15 cellular contexts compared by ENCODE assay signal in genomic region chr15:43954181-43954621, GRCh38.
DNase-seq lines count a peak whose midpoint lies in the region; ATAC-seq lines count a peak whose summit lies in the region.
"Had no signal": no experiment of that assay in that cellular context is flagged by ENCODE, and none has a peak within 500 bp of the region (broad histone marks: within the 10 kb centered on the region; RNA-seq: fewer than 3 reads in every experiment).

No MANE protein-coding gene starts in this region.

- ATAC-seq in GM18520 (IDR thresholded peaks at IDR 0.05; ENCODE audit: unreplicated experiment) (peak; percentile 37), HG02870 (IDR thresholded peaks at IDR 0.05; ENCODE audit: unreplicated experiment) (no peak)
- ATAC-seq: naive thymus-derived CD8-positive, alpha-beta T cell; upper lobe of right lung had no signal

- peaks cover 7% of the 10 kb centered on the region for H3K4me1 Mint-ChIP-seq in T-helper 2 cell treated with Interferon-gamma antibody and Interleukin-4, amounts not matched to agents 5 μg/mL and 100 μg/mL, for 36 hours (ENCODE audit: low read depth)
- peaks cover 30% of the 10 kb centered on the region for H3K4me1 Mint-ChIP-seq in activated T-helper 2 cell treated with anti-CD3 and anti-CD28 coated beads, Interferon-gamma antibody, Interleukin-2, Interleukin-4, amounts not matched to agents 10 μg/mL and 5 μg/mL and 100 μg/mL, durations not matched to agents 14 hours and 24 hours and 36 hours (ENCODE audit: low read depth)

- no peak overlapping the region for H3K4me3 Mint-ChIP-seq in T-helper 2 cell treated with Interferon-gamma antibody and Interleukin-4, amounts not matched to agents 5 μg/mL and 100 μg/mL, for 36 hours
- H3K4me3 Mint-ChIP-seq in activated T-helper 2 cell treated with anti-CD3 and anti-CD28 coated beads, Interferon-gamma antibody, Interleukin-2, Interleukin-4, amounts not matched to agents 10 μg/mL and 5 μg/mL and 100 μg/mL, durations not matched to agents 14 hours and 24 hours and 36 hours (ENCODE audit: low read depth), result no peak overlapping the region
- H3K4me3 Mint-ChIP-seq: CD4-positive, alpha-beta T cell; naive thymus-derived CD8-positive, alpha-beta T cell; T-helper 1 cell treated with Interleukin-12 subunit alpha and Interleukin-12 subunit beta and Interleukin-4 antibody, amounts not matched to agents 30 μg/mL and 1 μg/mL, for 36 hours had no signal

- intact Hi-C loops in activated T-helper 2 cell treated with anti-CD3 and anti-CD28 coated beads, Interferon-gamma antibody, Interleukin-2, Interleukin-4, amounts not matched to agents 10 μg/mL and 5 μg/mL and 100 μg/mL, durations not matched to agents 14 hours and 24 hours and 36 hours (cut with micrococcal nuclease), result loop anchor here (1.0 kb wide), 1 partner anchor 23 kb away; no protein-coding TSS in a partner anchor

- H3K36me3 Mint-ChIP-seq in T-helper 2 cell treated with Interferon-gamma antibody and Interleukin-4, amounts not matched to agents 5 μg/mL and 100 μg/mL, for 36 hours (ENCODE audit: low read depth), result no peaks in the 10 kb centered on the region
- no peaks in the 10 kb centered on the region for H3K36me3 Mint-ChIP-seq in activated T-helper 2 cell treated with anti-CD3 and anti-CD28 coated beads, Interferon-gamma antibody, Interleukin-2, Interleukin-4, amounts not matched to agents 10 μg/mL and 5 μg/mL and 100 μg/mL, durations not matched to agents 14 hours and 24 hours and 36 hours (ENCODE audit: low read depth)

- peaks cover 5% of the 10 kb centered on the region for H3K27me3 Mint-ChIP-seq in T-helper 2 cell treated with Interferon-gamma antibody and Interleukin-4, amounts not matched to agents 5 μg/mL and 100 μg/mL, for 36 hours (ENCODE audit: low read depth)
- peaks cover 9% of the 10 kb centered on the region for H3K27me3 Mint-ChIP-seq in activated T-helper 2 cell treated with anti-CD3 and anti-CD28 coated beads, Interferon-gamma antibody, Interleukin-2, Interleukin-4, amounts not matched to agents 10 μg/mL and 5 μg/mL and 100 μg/mL, durations not matched to agents 14 hours and 24 hours and 36 hours (ENCODE audit: low read depth)

- H3K27ac Mint-ChIP-seq in T-helper 2 cell treated with Interferon-gamma antibody and Interleukin-4, amounts not matched to agents 5 μg/mL and 100 μg/mL, for 36 hours, result no peak overlapping the region
- H3K27ac Mint-ChIP-seq in activated T-helper 2 cell treated with anti-CD3 and anti-CD28 coated beads, Interferon-gamma antibody, Interleukin-2, Interleukin-4, amounts not matched to agents 10 μg/mL and 5 μg/mL and 100 μg/mL, durations not matched to agents 14 hours and 24 hours and 36 hours, result peak overlapping the region; percentile 78
- H3K27ac Mint-ChIP-seq: CD4-positive, alpha-beta T cell; naive thymus-derived CD8-positive, alpha-beta T cell; T-helper 1 cell treated with Interleukin-12 subunit alpha and Interleukin-12 subunit beta and Interleukin-4 antibody, amounts not matched to agents 30 μg/mL and 1 μg/mL, for 36 hours had no signal

- peak; percentile 28 for DNase-seq in T-helper 2 cell treated with Interferon-gamma antibody and Interleukin-4, amounts not matched to agents 5 μg/mL and 100 μg/mL, for 36 hours (ENCODE audit: low spot score)
- DNase-seq in T-helper 2 cell, result no peak
- DNase-seq in activated T-helper 2 cell treated with anti-CD3 and anti-CD28 coated beads, Interferon-gamma antibody, Interleukin-2, Interleukin-4, amounts not matched to agents 10 μg/mL and 5 μg/mL and 100 μg/mL, durations not matched to agents 14 hours and 24 hours and 36 hours (ENCODE audit: low spot score), result no peak
- peak; percentile 28 for DNase-seq in inferior parietal cortex (ENCODE audit: extremely low spot score)
- no peak for DNase-seq in NCI-H2171 (lab: John Stamatoyannopoulos, UW)
- no peak for DNase-seq in NCI-H1930 (lab: John Stamatoyannopoulos, UW)
- DNase-seq: activated CD4-positive, alpha-beta T cell treated with anti-CD3 and anti-CD28 coated beads, Interleukin-2, amount 50 U/mL, for 4 hours; CD4-positive, alpha-beta T cell; naive thymus-derived CD8-positive, alpha-beta T cell; NCI-H2081 treated with DMSO at 0.1 percent for 48 hours; Peyer's patch; upper lobe of right lung had no signal

- H3K9me3 Mint-ChIP-seq in T-helper 2 cell treated with Interferon-gamma antibody and Interleukin-4, amounts not matched to agents 5 μg/mL and 100 μg/mL, for 36 hours, result no peaks in the 10 kb centered on the region
- H3K9me3 Mint-ChIP-seq in activated T-helper 2 cell treated with anti-CD3 and anti-CD28 coated beads, Interferon-gamma antibody, Interleukin-2, Interleukin-4, amounts not matched to agents 10 μg/mL and 5 μg/mL and 100 μg/mL, durations not matched to agents 14 hours and 24 hours and 36 hours, result no peaks in the 10 kb centered on the region
- H3K9me3 Mint-ChIP-seq: CD4-positive, alpha-beta T cell; naive thymus-derived CD8-positive, alpha-beta T cell; T-helper 1 cell treated with Interleukin-12 subunit alpha and Interleukin-12 subunit beta and Interleukin-4 antibody, amounts not matched to agents 30 μg/mL and 1 μg/mL, for 36 hours had no signal

Comparison
In these comparisons a context has a peak if more than half of its experiments do, and no peak if none do; other contexts are left out.
1. DNase-seq: peak in T-helper 2 cell treated with Interferon-gamma antibody and Interleukin-4, amounts not matched to agents 5 μg/mL and 100 μg/mL, for 36 hours (single experiment) and inferior parietal cortex (single experiment); none in T-helper 2 cell (0 of 5), activated T-helper 2 cell treated with anti-CD3 and anti-CD28 coated beads, Interferon-gamma antibody, Interleukin-2, Interleukin-4, amounts not matched to agents 10 μg/mL and 5 μg/mL and 100 μg/mL, durations not matched to agents 14 hours and 24 hours and 36 hours (single experiment), NCI-H2171 (single experiment) and NCI-H1930 (0 of 2).